8 cellular contexts compared by ENCODE assay signal in genomic region chr20:62795023-62795761, GRCh38. TPM values are rescaled to one million over a fixed set of nuclear protein-coding genes. Genes with fewer than 3 reads are reported as not detected.
DNase-seq lines count a peak whose midpoint lies in the region; ATAC-seq and TF ChIP-seq lines count a peak whose summit lies in the region.

No MANE protein-coding gene starts in this region.

- H3K4me1 Mint-ChIP-seq in activated CD4-positive, alpha-beta T cell treated with anti-CD3 and anti-CD28 coated beads, Interleukin-2, amount 10 ng/mL, durations not matched to agents 24 days and 14 days, result peaks cover 33% of the 10 kb centered on the region

- H3K27me3 Mint-ChIP-seq in activated CD4-positive, alpha-beta T cell treated with anti-CD3 and anti-CD28 coated beads, Interleukin-2, amount 10 ng/mL, durations not matched to agents 24 days and 14 days, result no peaks in the 10 kb centered on the region

- no peak for ATAC-seq in GM21786 (IDR thresholded peaks at IDR 0.05; ENCODE audit: unreplicated experiment)

- peak overlapping the region; percentile 89 for H3K4me3 ChIP-seq in coronary artery

- peaks cover 23% of the 10 kb centered on the region for H3K36me3 Mint-ChIP-seq in activated CD4-positive, alpha-beta T cell treated with anti-CD3 and anti-CD28 coated beads, Interleukin-2, amount 10 ng/mL, durations not matched to agents 24 days and 14 days (ENCODE audit: low read depth)

- peak overlapping the region; percentile 87 to 89 for H3K27ac ChIP-seq in coronary artery

- DNase-seq in NCI-H187 (lab: John Stamatoyannopoulos, UW) (peak; percentile 48), NCI-H187 treated with DMSO at 0.1 percent for 48 hours (lab: John Stamatoyannopoulos, UW) (no peak), NCI-H2227 treated with DMSO at 0.1 percent for 48 hours (lab: John Stamatoyannopoulos, UW) (peak; percentile 68), coronary artery (ENCODE audit: low spot score) (no peak), medulla oblongata (ENCODE audit: extremely low spot score) (peak; percentile 43)
- DNase-seq in activated CD4-positive, alpha-beta T cell treated with anti-CD3 and anti-CD28 coated beads, Interleukin-2, amount 10 ng/mL, durations not matched to agents 24 days and 14 days, result peak; percentile 92
- DNase-seq in stimulated activated CD8-positive, alpha-beta memory T cell treated with anti-CD3 and anti-CD28 coated beads, Interleukin-2, amount 100 ng/mL, for 48 hours (ENCODE audit: low read depth in 2 of 2), result peak; percentile 53 to 68

- no peak for TF ChIP-seq CTCF in coronary artery (IDR thresholded peaks at IDR 0.05)

- no peaks in the 10 kb centered on the region for H3K9me3 Mint-ChIP-seq in activated CD4-positive, alpha-beta T cell treated with anti-CD3 and anti-CD28 coated beads, Interleukin-2, amount 10 ng/mL, durations not matched to agents 24 days and 14 days

- intact Hi-C loops in activated CD4-positive, alpha-beta T cell treated with anti-CD3 and anti-CD28 coated beads, Interleukin-2, amount 10 ng/mL, durations not matched to agents 24 days and 14 days (cut with micrococcal nuclease), result no loop called here

- H3K4me3 Mint-ChIP-seq in activated CD4-positive, alpha-beta T cell treated with anti-CD3 and anti-CD28 coated beads, Interleukin-2, amount 10 ng/mL, durations not matched to agents 24 days and 14 days, result peak overlapping the region; percentile 87

- H3K27ac Mint-ChIP-seq in activated CD4-positive, alpha-beta T cell treated with anti-CD3 and anti-CD28 coated beads, Interleukin-2, amount 10 ng/mL, durations not matched to agents 24 days and 14 days, result peak overlapping the region; percentile 95

RNA-seq across cellular contexts. Expression of gene MRGBP, which starts 1.1 kb away (rescaled TPM):
- 19.4 and 19.6 TPM in 2 replicates for total RNA-seq in activated CD4-positive, alpha-beta T cell treated with anti-CD3 and anti-CD28 coated beads, Interleukin-2, amount 10 ng/mL, durations not matched to agents 24 days and 14 days

RNA-seq across cellular contexts. Expression of gene OGFR, which starts 9.4 kb away (rescaled TPM):
- 49.1 and 54.6 TPM in 2 replicates for total RNA-seq in activated CD4-positive, alpha-beta T cell treated with anti-CD3 and anti-CD28 coated beads, Interleukin-2, amount 10 ng/mL, durations not matched to agents 24 days and 14 days

RNA-seq across cellular contexts. Expression of gene COL9A3, which starts 21.7 kb away (rescaled TPM):
- 0.47 TPM in 1 of 2 replicates, not detected in the other for total RNA-seq in activated CD4-positive, alpha-beta T cell treated with anti-CD3 and anti-CD28 coated beads, Interleukin-2, amount 10 ng/mL, durations not matched to agents 24 days and 14 days

Comparison
In these comparisons a context has a peak if more than half of its experiments do, and no peak if none do; other contexts are left out.
1. DNase-seq: peak in NCI-H187 (2 of 2), NCI-H2227 treated with DMSO at 0.1 percent for 48 hours (single experiment), activated CD4-positive, alpha-beta T cell treated with anti-CD3 and anti-CD28 coated beads, Interleukin-2, amount 10 ng/mL, durations not matched to agents 24 days and 14 days (single experiment), medulla oblongata (single experiment) and stimulated activated CD8-positive, alpha-beta memory T cell treated with anti-CD3 and anti-CD28 coated beads, Interleukin-2, amount 100 ng/mL, for 48 hours (2 of 2); none in NCI-H187 treated with DMSO at 0.1 percent for 48 hours (single experiment) and coronary artery (single experiment).